9 cellular contexts compared by ENCODE assay signal in genomic region chr4:2256781-2257191, GRCh38. TPM values are rescaled to one million over a fixed set of nuclear protein-coding genes. Genes with fewer than 3 reads are reported as not detected.
DNase-seq lines count a peak whose midpoint lies in the region; ATAC-seq and TF ChIP-seq lines count a peak whose summit lies in the region.
"Had no signal": no experiment of that assay in that cellular context is flagged by ENCODE, and none has a peak within 500 bp of the region (broad histone marks: within the 10 kb centered on the region; RNA-seq: fewer than 3 reads in every experiment).

No MANE protein-coding gene starts in this region.

- TF ChIP-seq CTCF in fibroblast of mammary gland (conservative IDR thresholded peaks at IDR 0.05; ENCODE audit: control insufficient read depth, insufficient read depth, low read depth, low read length): no peak
- TF ChIP-seq CTCF in neural crest cell (conservative IDR thresholded peaks at IDR 0.05): no peak

- ATAC-seq in activated naive CD4-positive, alpha-beta T cell treated with anti-CD3 and anti-CD28 coated beads, Interleukin-2, amount 50 U/mL, for 72 hours: no peak
- ATAC-seq: effector memory CD8-positive, alpha-beta T cell had no signal

- peaks cover 2% of the 10 kb centered on the region for H3K4me1 Mint-ChIP-seq in activated naive CD4-positive, alpha-beta T cell treated with anti-CD3 and anti-CD28 coated beads for 36 hours (ENCODE audit: low read depth)
- no peaks in the 10 kb centered on the region for H3K4me1 Mint-ChIP-seq in neural crest cell

- intact Hi-C loops in activated naive CD4-positive, alpha-beta T cell treated with anti-CD3 and anti-CD28 coated beads for 36 hours (cut with micrococcal nuclease): no loop called here

- no peaks in the 10 kb centered on the region for H3K9me3 Mint-ChIP-seq in activated naive CD4-positive, alpha-beta T cell treated with anti-CD3 and anti-CD28 coated beads for 36 hours
- no peaks in the 10 kb centered on the region for H3K9me3 Mint-ChIP-seq in activated naive CD4-positive, alpha-beta T cell treated with anti-CD3 and anti-CD28 coated beads, Interleukin-2, amount 50 U/mL, for 72 hours
- no peaks in the 10 kb centered on the region for H3K9me3 Mint-ChIP-seq in neural crest cell
- H3K9me3 Mint-ChIP-seq: effector memory CD8-positive, alpha-beta T cell had no signal

- no peak overlapping the region for H3K4me3 ChIP-seq in fibroblast of mammary gland (ENCODE audit: control insufficient read depth, low read depth, low read length)

- CTCF ChIA-PET in activated naive CD4-positive, alpha-beta T cell treated with anti-CD3 and anti-CD28 coated beads for 36 hours (lab: Charles Lee): no interaction called here

- no peaks in the 10 kb centered on the region for H3K36me3 Mint-ChIP-seq in activated naive CD4-positive, alpha-beta T cell treated with anti-CD3 and anti-CD28 coated beads for 36 hours (ENCODE audit: low read depth)
- H3K36me3 Mint-ChIP-seq in activated naive CD4-positive, alpha-beta T cell treated with anti-CD3 and anti-CD28 coated beads, Interleukin-2, amount 50 U/mL, for 72 hours: no peaks in the 10 kb centered on the region
- H3K36me3 Mint-ChIP-seq in neural crest cell (ENCODE audit: low read depth): no peaks in the 10 kb centered on the region

- H3K27ac Mint-ChIP-seq in activated naive CD4-positive, alpha-beta T cell treated with anti-CD3 and anti-CD28 coated beads for 36 hours: no peak overlapping the region
- peak overlapping the region in 1 of 2 donors; percentile 16 for H3K27ac Mint-ChIP-seq in activated naive CD4-positive, alpha-beta T cell treated with anti-CD3 and anti-CD28 coated beads, Interleukin-2, amount 50 U/mL, for 72 hours
- H3K27ac Mint-ChIP-seq in neural crest cell (ENCODE audit: unreplicated experiment): no peak overlapping the region

- no peaks in the 10 kb centered on the region for H3K27me3 Mint-ChIP-seq in activated naive CD4-positive, alpha-beta T cell treated with anti-CD3 and anti-CD28 coated beads for 36 hours (ENCODE audit: low read depth)
- no peaks in the 10 kb centered on the region for H3K27me3 Mint-ChIP-seq in neural crest cell (ENCODE audit: low read depth)
- H3K27me3 Mint-ChIP-seq: effector memory CD8-positive, alpha-beta T cell had no signal

- DNase-seq in activated naive CD4-positive, alpha-beta T cell treated with anti-CD3 and anti-CD28 coated beads for 36 hours: peak; percentile 2
- DNase-seq in activated naive CD4-positive, alpha-beta T cell treated with anti-CD3 and anti-CD28 coated beads, Interleukin-2, amount 50 U/mL, for 72 hours (ENCODE audit: low spot score in 2 of 2): no peak
- peak; percentile 50 for DNase-seq in fibroblast of mammary gland (ENCODE audit: low read depth)
- DNase-seq in neural crest cell (ENCODE audit: low read depth, low spot score): no peak
- DNase-seq in ureter (ENCODE audit: low spot score): peak; percentile 55
- DNase-seq in UCSD-AML1 (lab: John Stamatoyannopoulos, UW; ENCODE audit: unreplicated experiment): no peak
- no peak for DNase-seq in NCI-H1048 (lab: John Stamatoyannopoulos, UW)
- DNase-seq in pons (ENCODE audit: low spot score): no peak
- DNase-seq: effector memory CD8-positive, alpha-beta T cell had no signal

- H3K4me3 Mint-ChIP-seq in activated naive CD4-positive, alpha-beta T cell treated with anti-CD3 and anti-CD28 coated beads for 36 hours: no peak overlapping the region
- peak overlapping the region; percentile 59 for H3K4me3 Mint-ChIP-seq in neural crest cell

RNA-seq across cellular contexts. Expression of gene MXD4, which starts 5.1 kb away (rescaled TPM):
- total RNA-seq in activated naive CD4-positive, alpha-beta T cell treated with anti-CD3 and anti-CD28 coated beads for 36 hours: 1 to 10 TPM; 2.3 to 2.7 TPM
- total RNA-seq in activated naive CD4-positive, alpha-beta T cell treated with anti-CD3 and anti-CD28 coated beads, Interleukin-2, amount 50 U/mL, for 72 hours: 10 to 100 TPM in 1 of 2 donors, 1 to 10 TPM in 1; 5.1 to 10.6 TPM
- total RNA-seq in neural crest cell (47.1 and 54.3 TPM in 2 replicates), ureter (34.5 TPM)

RNA-seq across cellular contexts. Expression of gene HAUS3, which starts 14.9 kb away (rescaled TPM):
- 10 to 100 TPM; 18.0 to 18.1 TPM for total RNA-seq in activated naive CD4-positive, alpha-beta T cell treated with anti-CD3 and anti-CD28 coated beads for 36 hours
- total RNA-seq in activated naive CD4-positive, alpha-beta T cell treated with anti-CD3 and anti-CD28 coated beads, Interleukin-2, amount 50 U/mL, for 72 hours: 10 to 100 TPM; 22.1 to 24.9 TPM
- total RNA-seq in neural crest cell (26.1 and 26.9 TPM in 2 replicates), ureter (13.2 TPM)

RNA-seq across cellular contexts. Expression of gene POLN, which starts 14.9 kb away (rescaled TPM):
- 1 to 10 TPM in 1 of 2 experiments, under 1 TPM in 1; 0.91 to 1.3 TPM for total RNA-seq in activated naive CD4-positive, alpha-beta T cell treated with anti-CD3 and anti-CD28 coated beads for 36 hours
- total RNA-seq in activated naive CD4-positive, alpha-beta T cell treated with anti-CD3 and anti-CD28 coated beads, Interleukin-2, amount 50 U/mL, for 72 hours: 1 to 10 TPM; 1.8 to 7.3 TPM
- total RNA-seq in neural crest cell (4.0 and 5.6 TPM in 2 replicates), ureter (3.1 TPM)

Comparison
In these comparisons a context has a peak if more than half of its experiments do, and no peak if none do; other contexts are left out.
1. DNase-seq: peak in activated naive CD4-positive, alpha-beta T cell treated with anti-CD3 and anti-CD28 coated beads for 36 hours (single experiment), fibroblast of mammary gland (single experiment) and ureter (single experiment); none in activated naive CD4-positive, alpha-beta T cell treated with anti-CD3 and anti-CD28 coated beads, Interleukin-2, amount 50 U/mL, for 72 hours (0 of 2), neural crest cell (single experiment), UCSD-AML1 (single experiment), NCI-H1048 (single experiment) and pons (single experiment).